In genomic region chr16:48608452-48608851, GRCh38 we compare ENCODE assay signal across 8 cellular contexts. TPM values are rescaled to one million over a fixed set of nuclear protein-coding genes. Genes with fewer than 3 reads are reported as not detected.
A peak's percentile ranks its signal among the peaks of the same experiment; 100 is the strongest.
DNase-seq lines count a peak whose midpoint lies in the region; ATAC-seq, FAIRE-seq and TF ChIP-seq lines count a peak whose summit lies in the region.

No MANE protein-coding gene starts in this region.

- H3K36me3 Mint-ChIP-seq in activated T-cell treated with anti-CD3 and anti-CD28 coated beads, Interleukin-2, amount 50 U/mL, for 24 hours (ENCODE audit: low read depth) = peaks cover 14% of the 10 kb centered on the region
- peaks cover 13% of the 10 kb centered on the region for H3K36me3 Mint-ChIP-seq in type B pancreatic cell

- peak; percentile 24 to 25 for DNase-seq in activated CD4-positive, alpha-beta T cell treated with anti-CD3 and anti-CD28 coated beads for 4 hours
- no peak for DNase-seq in activated CD4-positive, alpha-beta T cell treated with anti-CD3 and anti-CD28 coated beads for 1 hour
- peak; percentile 44 for DNase-seq in activated T-cell treated with anti-CD3 and anti-CD28 coated beads, Interleukin-2, amount 50 U/mL, for 24 hours
- DNase-seq in kidney = no peak
- DNase-seq in type B pancreatic cell (ENCODE audit: extremely low spot score, unreplicated experiment) = peak; percentile 16
- DNase-seq in effector CD8-positive, alpha-beta T cell (lab: John Stamatoyannopoulos, UW) = no peak
- DNase-seq in LoVo (ENCODE audit: low spot score) = no peak

- TF ChIP-seq CTCF in kidney (IDR thresholded peaks at IDR 0.05; ENCODE audit: borderline replicate concordance, extremely low read depth, insufficient read depth) = no peak
- TF ChIP-seq CTCF in type B pancreatic cell (conservative IDR thresholded peaks at IDR 0.05) = no peak

- peaks cover 3% of the 10 kb centered on the region for H3K9me3 Mint-ChIP-seq in activated T-cell treated with anti-CD3 and anti-CD28 coated beads, Interleukin-2, amount 50 U/mL, for 24 hours
- no peaks in the 10 kb centered on the region for H3K9me3 Mint-ChIP-seq in type B pancreatic cell

- H3K9me3 ChIP-seq in kidney (ENCODE audit: control insufficient read depth in 1 of 2, low read length in 2 of 2) = no peaks in the 10 kb centered on the region

- peaks cover 12 to 24% of the 10 kb centered on the region in 2 donors for H3K4me1 ChIP-seq in kidney (ENCODE audit: control insufficient read depth in 1 of 2, insufficient read depth in 1 of 2, low read depth in 1 of 2, low read length in 2 of 2)

- H3K36me3 ChIP-seq in kidney (ENCODE audit: control insufficient read depth in 1 of 2, insufficient read depth in 2 of 2, low read length in 2 of 2) = no peaks in the 10 kb centered on the region

- peaks cover 38% of the 10 kb centered on the region for H3K4me1 Mint-ChIP-seq in activated T-cell treated with anti-CD3 and anti-CD28 coated beads, Interleukin-2, amount 50 U/mL, for 24 hours (ENCODE audit: low read depth)
- H3K4me1 Mint-ChIP-seq in type B pancreatic cell (ENCODE audit: unreplicated experiment) = peaks cover 22% of the 10 kb centered on the region

- no peaks in the 10 kb centered on the region for H3K27me3 Mint-ChIP-seq in activated T-cell treated with anti-CD3 and anti-CD28 coated beads, Interleukin-2, amount 50 U/mL, for 24 hours
- no peaks in the 10 kb centered on the region for H3K27me3 Mint-ChIP-seq in type B pancreatic cell

- ATAC-seq in HG03060 (IDR thresholded peaks at IDR 0.05; ENCODE audit: low read depth, unreplicated experiment) = peak; percentile 35

- no peak overlapping the region for H3K27ac ChIP-seq in kidney (ENCODE audit: low read depth in 2 of 2, low read length in 2 of 2)

- intact Hi-C loops in kidney (cut with DNase I) = no loop called here

- peak overlapping the region; percentile 85 to 96 for H3K4me3 ChIP-seq in kidney (ENCODE audit: low read length in 2 of 2)

- peak overlapping the region; percentile 19 to 74 for H3K9ac ChIP-seq in kidney (ENCODE audit: low read length in 2 of 2)

- no peak overlapping the region for H3K27ac Mint-ChIP-seq in activated T-cell treated with anti-CD3 and anti-CD28 coated beads, Interleukin-2, amount 50 U/mL, for 24 hours
- H3K27ac Mint-ChIP-seq in type B pancreatic cell = no peak overlapping the region

- no peak overlapping the region for H3K4me3 Mint-ChIP-seq in activated T-cell treated with anti-CD3 and anti-CD28 coated beads, Interleukin-2, amount 50 U/mL, for 24 hours
- no peak overlapping the region for H3K4me3 Mint-ChIP-seq in type B pancreatic cell

- FAIRE-seq in kidney (lab: Jason Lieb, UNC) = no peak

RNA-seq across cellular contexts. Expression of gene N4BP1, which starts 1.5 kb away (rescaled TPM):
- 26.2 TPM for total RNA-seq in kidney
- polyA plus RNA-seq in kidney (ENCODE audit: insufficient read depth, low read depth, low replicate concordance) = 9.7 TPM
- 39.4 and 47.2 TPM in 2 replicates for total RNA-seq in type B pancreatic cell (ENCODE audit: low replicate concordance)

Comparison
In these comparisons a context has a peak if more than half of its experiments do, and no peak if none do; other contexts are left out.
1. DNase-seq: peak in activated CD4-positive, alpha-beta T cell treated with anti-CD3 and anti-CD28 coated beads for 4 hours (2 of 2), activated T-cell treated with anti-CD3 and anti-CD28 coated beads, Interleukin-2, amount 50 U/mL, for 24 hours (single experiment) and type B pancreatic cell (single experiment); none in activated CD4-positive, alpha-beta T cell treated with anti-CD3 and anti-CD28 coated beads for 1 hour (single experiment), kidney (single experiment), effector CD8-positive, alpha-beta T cell (single experiment) and LoVo (single experiment).